In the genomic region with DNA sequence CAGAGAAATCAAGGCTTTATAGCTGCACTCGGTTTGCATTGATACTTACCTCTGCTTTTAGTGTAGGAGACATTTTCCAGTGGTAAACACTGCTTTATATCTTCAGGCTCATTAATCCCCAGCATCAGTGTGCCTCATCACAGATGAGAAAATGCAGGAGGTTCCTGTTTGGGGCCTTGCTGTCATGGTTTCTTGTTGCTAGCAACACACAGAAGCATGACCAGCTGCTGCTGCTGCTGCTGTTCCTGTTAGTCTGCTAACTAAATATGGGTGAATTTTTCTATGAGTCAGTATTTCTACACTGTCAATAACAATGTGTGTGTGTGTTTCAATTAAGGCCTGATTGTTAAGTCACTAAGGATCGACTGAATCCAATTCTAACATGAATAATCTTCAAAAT, we compare ENCODE assay signal across 8 cellular contexts.
DNase-seq lines count a peak whose midpoint lies in the region; ATAC-seq, FAIRE-seq and TF ChIP-seq lines count a peak whose summit lies in the region.

No MANE protein-coding gene starts in this region.

- no peak overlapping the region for H3K4me3 ChIP-seq in GM12878
- no peak overlapping the region for H3K4me3 ChIP-seq in upper lobe of right lung

- no peak for TF ChIP-seq EP300 in GM12878 (IDR thresholded peaks at IDR 0.05; ENCODE audit: borderline replicate concordance in 1 of 2, control insufficient read depth in 1 of 2, low read depth in 2 of 2, low read length in 2 of 2)

- no peak for TF ChIP-seq RAD21 in GM12878 (IDR thresholded peaks at IDR 0.05; ENCODE audit: insufficient read depth, low read depth, low read length)

- intact Hi-C loops in GM12878 (cut with micrococcal nuclease; ENCODE audit: unreplicated experiment) (no loop called here), upper lobe of right lung (cut with DNase I) (no loop called here)

- H3K9me3 Mint-ChIP-seq in activated T-cell treated with anti-CD3 and anti-CD28 coated beads, Interleukin-2, amount 50 U/mL, for 72 hours, result peaks cover 0 to 1% of the 10 kb centered on the region in 2 donors

- H4K20me1 ChIP-seq in GM12878 (ENCODE audit: control insufficient read depth, insufficient read depth), result no peaks in the 10 kb centered on the region

- CTCF ChIA-PET in GM12878 (lab: Yijun Ruan, JAX), result interaction anchor here (0.7 to 2.0 kb wide), 4 partner anchors 12 to 1138 kb away, joined by 3 to 9 read pairs (median 7); no protein-coding TSS in a partner anchor

- no TSS peak for BruUV-seq in GM12878 (replicated peaks; lab: Mats Ljungman, UMichigan)

- FAIRE-seq in GM12878 (lab: Jason Lieb, UNC), result no peak

- H3K36me3 ChIP-seq in GM12878 (ENCODE audit: control insufficient read depth in 2 of 2, insufficient read depth in 2 of 2, low read length in 1 of 2) (no peaks in the 10 kb centered on the region), upper lobe of right lung (no peaks in the 10 kb centered on the region)

- H3K27ac ChIP-seq in GM12878 (ENCODE audit: control insufficient read depth, insufficient read depth) (no peak overlapping the region), upper lobe of right lung (peak overlapping the region; percentile 5)

- H3K4me1 ChIP-seq in GM12878 (ENCODE audit: control insufficient read depth, insufficient read depth, low read length) (no peaks in the 10 kb centered on the region), upper lobe of right lung (no peaks in the 10 kb centered on the region)

- no peak overlapping the region for H2AFZ ChIP-seq in GM12878 (ENCODE audit: control insufficient read depth, low read depth, low read length)

- H3K9me3 ChIP-seq in GM12878 (replicated peaks; ENCODE audit: control insufficient read depth, insufficient read depth, low read length), result no peaks in the 10 kb centered on the region
- no peaks in the 10 kb centered on the region for H3K9me3 ChIP-seq in upper lobe of right lung

- H3K36me3 Mint-ChIP-seq in activated T-cell treated with anti-CD3 and anti-CD28 coated beads, Interleukin-2, amount 50 U/mL, for 72 hours (ENCODE audit: insufficient read depth in 2 of 2), result no peaks in the 10 kb centered on the region

- no peak overlapping the region for H3K4me3 Mint-ChIP-seq in activated T-cell treated with anti-CD3 and anti-CD28 coated beads, Interleukin-2, amount 50 U/mL, for 72 hours

- DNase-seq in activated T-cell treated with anti-CD3 and anti-CD28 coated beads, Interleukin-2, amount 50 U/mL, for 72 hours, result peak in 1 of 2 donors; percentile 12
- DNase-seq in activated T-cell treated with anti-CD3 and anti-CD28 coated beads, Interleukin-2, amount 50 U/mL, for 1 hour, result no peak
- DNase-seq in NCI-H226 (peak; percentile 39), GM12878 (ENCODE audit: low read depth, low spot score) (no peak), kidney glomerular epithelial cell (lab: John Stamatoyannopoulos, UW) (peak; percentile 80), upper lobe of right lung (no peak)

- POLR2A ChIA-PET in GM12878 (lab: Charles Lee), result no interaction called here

- TF ChIP-seq CTCF in GM12878 (IDR thresholded peaks at IDR 0.05 in 2 of 3, conservative IDR thresholded peaks at IDR 0.05 in 1 of 3; ENCODE audit: control insufficient read depth in 2 of 3, extremely low read depth in 1 of 3, insufficient read depth in 1 of 3, low read depth in 3 of 3, low read length in 3 of 3) (no peak), upper lobe of right lung (IDR thresholded peaks at IDR 0.05) (no peak)

- in situ Hi-C loops in GM12878 (cut with MboI), result no loop called here

- H3K27me3 Mint-ChIP-seq in activated T-cell treated with anti-CD3 and anti-CD28 coated beads, Interleukin-2, amount 50 U/mL, for 72 hours (ENCODE audit: low read depth), result no peaks in the 10 kb centered on the region

- peaks cover 3% of the 10 kb centered on the region for H3K4me1 Mint-ChIP-seq in activated T-cell treated with anti-CD3 and anti-CD28 coated beads, Interleukin-2, amount 50 U/mL, for 72 hours (ENCODE audit: low read depth)

- no peak overlapping the region for H3K9ac ChIP-seq in GM12878 (ENCODE audit: control insufficient read depth, insufficient read depth, low read length)

- no peak for TF ChIP-seq POLR2A in GM12878 (IDR thresholded peaks at IDR 0.05; ENCODE audit: low read depth, low read length)

- no peaks in the 10 kb centered on the region for H3K79me2 ChIP-seq in GM12878 (ENCODE audit: control insufficient read depth, insufficient read depth, low read length)

- H3K4me2 ChIP-seq in GM12878 (ENCODE audit: control insufficient read depth, insufficient read depth), result no peak overlapping the region

- H3K27ac Mint-ChIP-seq in activated T-cell treated with anti-CD3 and anti-CD28 coated beads, Interleukin-2, amount 50 U/mL, for 72 hours, result no peak overlapping the region

- RAD21 ChIA-PET in GM12878 (lab: Charles Lee; ENCODE audit: unreplicated experiment), result interaction anchor here (1.0 to 1.4 kb wide), 2 partner anchors 12 to 119 kb away, joined by 4 to 5 read pairs; no protein-coding TSS in a partner anchor

- ATAC-seq in activated T-cell treated with anti-CD3 and anti-CD28 coated beads, Interleukin-2, amount 50 U/mL, for 72 hours (replicated peaks in 1 of 2), result peak; percentile 58 to 72
- ATAC-seq in HG02642 (IDR thresholded peaks at IDR 0.05; ENCODE audit: poor library complexity, unreplicated experiment) (peak; percentile 64), GM12878 (peak; percentile 92), upper lobe of right lung (peak; percentile 74), HG03571 (IDR thresholded peaks at IDR 0.05; ENCODE audit: unreplicated experiment) (no peak)

- SMC1A ChIA-PET in GM12878 (lab: Charles Lee; ENCODE audit: uncharacterized antibody, unreplicated experiment), result interaction anchor here (0.7 to 1.7 kb wide), 6 partner anchors 9 to 127 kb away, joined by 3 to 4 read pairs (median 3); no protein-coding TSS in a partner anchor

- H3K27me3 ChIP-seq in GM12878 (replicated peaks in 1 of 2; ENCODE audit: control insufficient read depth in 2 of 2, insufficient read depth in 2 of 2, low read length in 1 of 2) (no peaks in the 10 kb centered on the region), upper lobe of right lung (no peaks in the 10 kb centered on the region)

- WGBS in GM12878 (ENCODE audit: insufficient coverage, insufficient replicate concordance, low lambda C conversion rate, missing lambda C conversion rate), result 0% methylated on average over 2 of the region's 2 CpGs

TF ChIP-seq in GM12878, 131 proteins besides CTCF, POLR2A, EP300 and RAD21 (continues in another document):
- TF ChIP-seq TCF3 (IDR thresholded peaks at IDR 0.05; ENCODE audit: borderline replicate concordance, insufficient read depth, low read depth, low read length) (no peak), BCL11A (IDR thresholded peaks at IDR 0.05; ENCODE audit: low read depth, low read length) (no peak), ZNF384 (IDR thresholded peaks at IDR 0.05; ENCODE audit: borderline replicate concordance, low read depth, low read length) (no peak), POU2F2 (IDR thresholded peaks at IDR 0.05; ENCODE audit: borderline replicate concordance, low read depth, low read length) (no peak), TCF12 (IDR thresholded peaks at IDR 0.05; ENCODE audit: low read depth, low read length) (no peak), HDGF (IDR thresholded peaks at IDR 0.05) (no peak), POLR2AphosphoS5 (IDR thresholded peaks at IDR 0.05; ENCODE audit: low read length) (no peak), EGR1 (IDR thresholded peaks at IDR 0.05; ENCODE audit: borderline replicate concordance in 1 of 2, low read depth in 2 of 2, low read length in 2 of 2) (no peak), HDAC2 (IDR thresholded peaks at IDR 0.05) (no peak), WRNIP1 (IDR thresholded peaks at IDR 0.05; ENCODE audit: borderline replicate concordance, low read depth, low read length) (no peak), TAF1 (IDR thresholded peaks at IDR 0.05; ENCODE audit: borderline replicate concordance, low read depth, low read length) (no peak)
- TF ChIP-seq, protein P1, sequence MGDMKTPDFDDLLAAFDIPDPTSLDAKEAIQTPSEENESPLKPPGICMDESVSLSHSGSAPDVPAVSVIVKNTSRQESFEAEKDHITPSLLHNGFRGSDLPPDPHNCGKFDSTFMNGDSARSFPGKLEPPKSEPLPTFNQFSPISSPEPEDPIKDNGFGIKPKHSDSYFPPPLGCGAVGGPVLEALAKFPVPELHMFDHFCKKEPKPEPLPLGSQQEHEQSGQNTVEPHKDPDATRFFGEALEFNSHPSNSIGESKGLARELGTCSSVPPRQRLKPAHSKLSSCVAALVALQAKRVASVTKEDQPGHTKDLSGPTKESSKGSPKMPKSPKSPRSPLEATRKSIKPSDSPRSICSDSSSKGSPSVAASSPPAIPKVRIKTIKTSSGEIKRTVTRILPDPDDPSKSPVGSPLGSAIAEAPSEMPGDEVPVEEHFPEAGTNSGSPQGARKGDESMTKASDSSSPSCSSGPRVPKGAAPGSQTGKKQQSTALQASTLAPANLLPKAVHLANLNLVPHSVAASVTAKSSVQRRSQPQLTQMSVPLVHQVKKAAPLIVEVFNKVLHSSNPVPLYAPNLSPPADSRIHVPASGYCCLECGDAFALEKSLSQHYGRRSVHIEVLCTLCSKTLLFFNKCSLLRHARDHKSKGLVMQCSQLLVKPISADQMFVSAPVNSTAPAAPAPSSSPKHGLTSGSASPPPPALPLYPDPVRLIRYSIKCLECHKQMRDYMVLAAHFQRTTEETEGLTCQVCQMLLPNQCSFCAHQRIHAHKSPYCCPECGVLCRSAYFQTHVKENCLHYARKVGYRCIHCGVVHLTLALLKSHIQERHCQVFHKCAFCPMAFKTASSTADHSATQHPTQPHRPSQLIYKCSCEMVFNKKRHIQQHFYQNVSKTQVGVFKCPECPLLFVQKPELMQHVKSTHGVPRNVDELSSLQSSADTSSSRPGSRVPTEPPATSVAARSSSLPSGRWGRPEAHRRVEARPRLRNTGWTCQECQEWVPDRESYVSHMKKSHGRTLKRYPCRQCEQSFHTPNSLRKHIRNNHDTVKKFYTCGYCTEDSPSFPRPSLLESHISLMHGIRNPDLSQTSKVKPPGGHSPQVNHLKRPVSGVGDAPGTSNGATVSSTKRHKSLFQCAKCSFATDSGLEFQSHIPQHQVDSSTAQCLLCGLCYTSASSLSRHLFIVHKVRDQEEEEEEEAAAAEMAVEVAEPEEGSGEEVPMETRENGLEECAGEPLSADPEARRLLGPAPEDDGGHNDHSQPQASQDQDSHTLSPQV (IDR thresholded peaks at IDR 0.05), result no peak

Comparison
In these comparisons a context has a peak if more than half of its experiments do, and no peak if none do; other contexts are left out.
1. DNase-seq: peak in NCI-H226 (single experiment) and kidney glomerular epithelial cell (single experiment); none in activated T-cell treated with anti-CD3 and anti-CD28 coated beads, Interleukin-2, amount 50 U/mL, for 1 hour (single experiment), GM12878 (single experiment) and upper lobe of right lung (single experiment).